19 cellular contexts compared by ENCODE assay signal in the genomic region with DNA sequence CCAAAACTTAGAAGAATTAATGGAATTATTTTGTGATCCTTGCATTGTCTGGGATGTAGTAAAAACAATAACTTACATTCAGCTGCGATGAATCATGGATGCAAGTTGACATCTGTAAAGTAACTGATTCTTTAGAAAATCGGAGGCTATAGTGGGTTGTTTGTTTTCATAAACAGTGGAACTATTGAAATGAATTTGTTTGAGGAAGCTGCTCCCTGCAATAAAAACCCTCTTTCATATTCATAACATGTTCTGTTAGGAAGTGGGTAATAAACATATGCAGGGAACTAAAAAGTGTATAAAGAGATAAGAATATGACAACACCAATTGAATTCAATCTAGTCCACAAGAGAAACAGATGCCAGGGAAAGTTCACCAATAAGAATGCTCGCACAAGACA. TPM values are rescaled to one million over a fixed set of nuclear protein-coding genes. Genes with fewer than 3 reads are reported as not detected.
A peak's percentile ranks its signal among the peaks of the same experiment; 100 is the strongest.
DNase-seq lines count a peak whose midpoint lies in the region; ATAC-seq, FAIRE-seq and TF ChIP-seq lines count a peak whose summit lies in the region.
"Had no signal": no experiment of that assay in that cellular context is flagged by ENCODE, and none has a peak within 500 bp of the region (broad histone marks: within the 10 kb centered on the region; RNA-seq: fewer than 3 reads in every experiment).

No MANE protein-coding gene starts in this region.

- TF ChIP-seq CTCF in A549 (IDR thresholded peaks at IDR 0.05) (no peak), dorsolateral prefrontal cortex (IDR thresholded peaks at IDR 0.05 in 54 of 56, conservative IDR thresholded peaks at IDR 0.05 in 2 of 56; ENCODE audit: low read depth in 1 of 56, partially characterized antibody in 56 of 56) (peak in 1 of 56 donors; percentile 17), esophagus squamous epithelium (IDR thresholded peaks at IDR 0.05) (no peak)

- no peaks in the 10 kb centered on the region for H3K27me3 Mint-ChIP-seq in activated CD8-positive, alpha-beta memory T cell treated with anti-CD3 and anti-CD28 coated beads, Interleukin-2, amount 10 ng/mL, durations not matched to agents 7 days and 5 days
- H3K27me3 Mint-ChIP-seq: stimulated activated naive B cell treated with anti-CD40 and anti-IgM and Interleukin-4, amounts not matched to agents 10 μg/mL and 1 μg/mL and 100 μg/mL, for 72 hours had no signal

- no peak overlapping the region for H3K27ac Mint-ChIP-seq in activated CD8-positive, alpha-beta memory T cell treated with anti-CD3 and anti-CD28 coated beads, Interleukin-2, amount 10 ng/mL, durations not matched to agents 7 days and 5 days
- H3K27ac Mint-ChIP-seq: stimulated activated naive B cell treated with anti-CD40 and anti-IgM and Interleukin-4, amounts not matched to agents 10 μg/mL and 1 μg/mL and 100 μg/mL, for 72 hours had no signal

- ATAC-seq in A549 (peak in 1 of 2 experiments; percentile 46; a peak in 2 of 6 replicates), HG02840 (IDR thresholded peaks at IDR 0.05; ENCODE audit: low FRiP score, unreplicated experiment) (no peak)
- ATAC-seq in activated CD8-positive, alpha-beta memory T cell treated with anti-CD3 and anti-CD28 coated beads, Interleukin-2, amount 10 ng/mL, durations not matched to agents 7 days and 5 days = no peak
- ATAC-seq: heart left ventricle; stimulated activated naive B cell treated with anti-CD40 and anti-IgM and Interleukin-4, amounts not matched to agents 10 μg/mL and 1 μg/mL and 100 μg/mL, for 72 hours had no signal

- 37% methylated on average over 3 of the region's 3 CpGs for WGBS in A549 (ENCODE audit: missing lambda C conversion rate)
- 62 to 66% methylated on average over 3 of the region's 3 CpGs for whole genome bisulfite sequencing in esophagus squamous epithelium, 2 donors

- no peak overlapping the region for H3K4me3 Mint-ChIP-seq in activated CD8-positive, alpha-beta memory T cell treated with anti-CD3 and anti-CD28 coated beads, Interleukin-2, amount 10 ng/mL, durations not matched to agents 7 days and 5 days
- H3K4me3 Mint-ChIP-seq: stimulated activated naive B cell treated with anti-CD40 and anti-IgM and Interleukin-4, amounts not matched to agents 10 μg/mL and 1 μg/mL and 100 μg/mL, for 72 hours had no signal

- CTCF ChIA-PET in A549 (lab: Yijun Ruan, JAX) = no interaction called here
- CTCF ChIA-PET in activated CD8-positive, alpha-beta memory T cell treated with anti-CD3 and anti-CD28 coated beads, Interleukin-2, amount 10 ng/mL, durations not matched to agents 7 days and 5 days (lab: Charles Lee) = no interaction called here

- peaks cover 3% of the 10 kb centered on the region for H3K9me3 Mint-ChIP-seq in activated CD8-positive, alpha-beta memory T cell treated with anti-CD3 and anti-CD28 coated beads, Interleukin-2, amount 10 ng/mL, durations not matched to agents 7 days and 5 days (ENCODE audit: low read depth)
- H3K9me3 Mint-ChIP-seq: stimulated activated naive B cell treated with anti-CD40 and anti-IgM and Interleukin-4, amounts not matched to agents 10 μg/mL and 1 μg/mL and 100 μg/mL, for 72 hours had no signal

- no peak overlapping the region for H3K27ac ChIP-seq in A549
- peak overlapping the region in 40 of 59 donors; percentile 5 to 87 (median 61) for H3K27ac ChIP-seq in dorsolateral prefrontal cortex
- H3K27ac ChIP-seq in esophagus squamous epithelium = no peak overlapping the region
- H3K27ac ChIP-seq: heart left ventricle, SJCRH30, upper lobe of left lung had no signal

- intact Hi-C loops in dorsolateral prefrontal cortex (cut with DNase I) (loop anchor here in 1 of 2 donors (10.0 kb wide), 1 partner anchor 133 kb away; no protein-coding TSS in a partner anchor), esophagus squamous epithelium (cut with DNase I) (no loop called here)

- H3K4me3 ChIP-seq in A549 (no peak overlapping the region), dorsolateral prefrontal cortex (peak overlapping the region in 26 of 59 donors; percentile 0 to 42 (median 21)), esophagus squamous epithelium (no peak overlapping the region)
- H3K4me3 ChIP-seq: heart left ventricle, SJCRH30, upper lobe of left lung had no signal

- no peaks in the 10 kb centered on the region for H3K4me1 Mint-ChIP-seq in activated CD8-positive, alpha-beta memory T cell treated with anti-CD3 and anti-CD28 coated beads, Interleukin-2, amount 10 ng/mL, durations not matched to agents 7 days and 5 days
- H3K4me1 Mint-ChIP-seq: stimulated activated naive B cell treated with anti-CD40 and anti-IgM and Interleukin-4, amounts not matched to agents 10 μg/mL and 1 μg/mL and 100 μg/mL, for 72 hours had no signal

- no peak for TF ChIP-seq RAD21 in A549 (conservative IDR thresholded peaks at IDR 0.05 in 1 of 2, IDR thresholded peaks at IDR 0.05 in 1 of 2)

- TF ChIP-seq POLR2A in A549 (IDR thresholded peaks at IDR 0.05; ENCODE audit: low read length) = no peak
- TF ChIP-seq POLR2A in esophagus squamous epithelium (IDR thresholded peaks at IDR 0.05) = no peak

- H3K27me3 ChIP-seq in dorsolateral prefrontal cortex (peaks cover 0 to 6% (median 0%) of the 10 kb centered on the region in 45 donors), esophagus squamous epithelium (no peaks in the 10 kb centered on the region)
- H3K27me3 ChIP-seq: heart left ventricle, SJCRH30, upper lobe of left lung had no signal

- H3K4me2 ChIP-seq in A549 = peak overlapping the region; percentile 52

- no peak for DNase-seq in A549 (ENCODE audit: low read depth in 1 of 2, low spot score in 1 of 2)
- peak; percentile 71 for DNase-seq in NCI-H748 (lab: John Stamatoyannopoulos, UW; ENCODE audit: unreplicated experiment)
- DNase-seq in dorsolateral prefrontal cortex = no peak
- peak; percentile 63 for DNase-seq in medulla oblongata (ENCODE audit: extremely low spot score)
- DNase-seq in esophagus squamous epithelium (lab: John Stamatoyannopoulos, UW) = no peak
- DNase-seq in NOMO-1 treated with dmso at 0.1 percent for 144 hours (lab: John Stamatoyannopoulos, UW; ENCODE audit: unreplicated experiment) = no peak
- DNase-seq in activated CD8-positive, alpha-beta memory T cell treated with anti-CD3 and anti-CD28 coated beads, Interleukin-2, amount 10 ng/mL, durations not matched to agents 7 days and 5 days = no peak
- DNase-seq: ACHN; activated CD4-positive, alpha-beta T cell treated with anti-CD3 and anti-CD28 coated beads for 48 hours; activated naive CD4-positive, alpha-beta T cell treated with anti-CD3 and anti-CD28 coated beads, Interleukin-2, amount 50 U/mL, for 16 hours; GDM1; heart left ventricle; kidney; NCI-H1105; SJCRH30; stimulated activated naive B cell treated with anti-CD40 and anti-IgM and Interleukin-4, amounts not matched to agents 10 μg/mL and 1 μg/mL and 100 μg/mL, for 72 hours; upper lobe of left lung had no signal

- H3K36me3 Mint-ChIP-seq in activated CD8-positive, alpha-beta memory T cell treated with anti-CD3 and anti-CD28 coated beads, Interleukin-2, amount 10 ng/mL, durations not matched to agents 7 days and 5 days = no peaks in the 10 kb centered on the region
- H3K36me3 Mint-ChIP-seq: stimulated activated naive B cell treated with anti-CD40 and anti-IgM and Interleukin-4, amounts not matched to agents 10 μg/mL and 1 μg/mL and 100 μg/mL, for 72 hours had no signal

- H3K4me1 ChIP-seq in A549 (peaks cover 15% of the 10 kb centered on the region), esophagus squamous epithelium (no peaks in the 10 kb centered on the region)
- H3K4me1 ChIP-seq: SJCRH30, upper lobe of left lung had no signal

- H3K9me3 ChIP-seq in A549 = no peaks in the 10 kb centered on the region
- H3K9me3 ChIP-seq in esophagus squamous epithelium = no peaks in the 10 kb centered on the region
- H3K9me3 ChIP-seq: heart left ventricle, SJCRH30, upper lobe of left lung had no signal

- TF ChIP-seq EP300 in A549 (IDR thresholded peaks at IDR 0.05) = no peak

- POLR2A ChIA-PET in A549 (lab: Yijun Ruan, JAX) = no interaction called here

- no peak for FAIRE-seq in A549 (lab: Jason Lieb, UNC)
- FAIRE-seq: GM12892, kidney had no signal

- H3K36me3 ChIP-seq in esophagus squamous epithelium = no peaks in the 10 kb centered on the region
- H3K36me3 ChIP-seq: heart left ventricle, SJCRH30, upper lobe of left lung had no signal

TF ChIP-seq in A549, 52 proteins besides CTCF, POLR2A, EP300 and RAD21:
- TF ChIP-seq ATOH8 (CRISPR knock-in tag; IDR thresholded peaks at IDR 0.05; ENCODE audit: low read depth) (no peak), GATA3 (IDR thresholded peaks at IDR 0.05; ENCODE audit: borderline replicate concordance) (no peak), NR3C1 (IDR thresholded peaks at IDR 0.05) (no peak), HEYL (CRISPR knock-in tag; IDR thresholded peaks at IDR 0.05) (no peak), ZSCAN20 (CRISPR knock-in tag; IDR thresholded peaks at IDR 0.05) (no peak), CHD4 (IDR thresholded peaks at IDR 0.05; ENCODE audit: borderline replicate concordance) (no peak)

RNA-seq across cellular contexts. Expression of gene AGMO, which starts 53.6 kb away (rescaled TPM):
- polyA plus RNA-seq in A549 (2011; rRNA removed) (7.9 TPM in 2 replicates), A549 (2017; fragmentation: RNase III; extraction: RNeasy Plus Mini Kit Qiagen cat#74134 plus additional on column Dnase treatment) (1.9 to 3.2 TPM (median 2.6 TPM) in 3 replicates)
- 1.0 and 1.3 TPM in 2 replicates for polyA plus RNA-seq in A549 (2012; cell fraction: cytosol; rRNA removed)
- polyA plus RNA-seq in A549 (2012; cell fraction: nucleus; rRNA removed) = 0.83 and 1.0 TPM in 2 replicates
- polyA minus RNA-seq in A549 (2011; rRNA and poly(A)+ RNA removed) = 7.5 and 10.1 TPM in 2 replicates
- total RNA-seq in dorsolateral prefrontal cortex (1 to 10 TPM in 67 of 120 experiments, under 1 TPM in 50, not detected in 3; 0.20 to 6.6 (median 1.2) TPM), esophagus squamous epithelium (under 1 TPM in 2 of 4 donors, not detected in 2; 0.38 to 0.53 TPM)
- total RNA-seq in activated CD8-positive, alpha-beta memory T cell treated with anti-CD3 and anti-CD28 coated beads, Interleukin-2, amount 10 ng/mL, durations not matched to agents 7 days and 5 days = not detected

Comparison
In these comparisons a context has a peak if more than half of its experiments do, and no peak if none do; other contexts are left out.
1. DNase-seq: peak in NCI-H748 (single experiment) and medulla oblongata (single experiment); none in A549 (0 of 2), dorsolateral prefrontal cortex (0 of 10), esophagus squamous epithelium (single experiment), NOMO-1 treated with dmso at 0.1 percent for 144 hours (single experiment) and activated CD8-positive, alpha-beta memory T cell treated with anti-CD3 and anti-CD28 coated beads, Interleukin-2, amount 10 ng/mL, durations not matched to agents 7 days and 5 days (single experiment).
2. H3K27ac ChIP-seq: peak in dorsolateral prefrontal cortex (40 of 59); none in A549 (0 of 2) and esophagus squamous epithelium (0 of 4).